ENCODE assay signal across 14 cellular contexts in the genomic region with DNA sequence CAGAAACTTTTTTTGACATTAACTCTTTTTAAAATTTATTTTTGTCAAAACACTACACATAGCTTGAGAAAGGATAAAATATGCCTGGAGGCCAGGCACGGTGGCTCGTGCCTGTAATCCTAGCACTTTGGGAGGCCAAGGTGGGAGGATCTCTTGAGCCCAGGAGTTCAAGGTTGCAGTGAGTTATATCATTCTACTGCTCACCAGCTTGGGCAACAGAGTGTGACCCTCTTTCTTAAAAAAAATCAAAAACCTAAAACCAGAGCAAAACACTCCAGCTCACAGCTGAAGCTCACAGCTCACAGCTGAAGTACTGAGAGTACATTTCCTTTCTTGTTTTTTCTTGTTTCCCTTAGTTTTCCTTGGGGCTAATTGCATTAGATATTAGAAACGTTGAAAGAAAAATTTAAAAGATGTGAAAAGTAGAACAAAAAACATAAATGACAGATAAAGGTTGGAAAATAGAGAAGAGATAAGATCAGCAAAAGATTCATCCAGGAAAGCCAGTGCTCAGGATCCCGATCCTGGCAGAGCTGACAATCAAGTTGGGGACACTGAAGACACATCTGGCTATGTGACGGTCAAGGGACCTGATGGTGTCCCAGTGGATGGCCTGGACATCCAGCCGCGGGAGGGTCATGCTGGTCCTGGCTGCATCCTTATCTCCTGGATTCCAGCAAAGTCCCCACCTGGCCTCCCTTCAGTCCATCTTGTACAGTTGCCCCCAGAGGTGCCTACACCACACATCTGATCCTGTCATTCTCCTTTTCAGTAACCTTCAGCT. TPM values are rescaled to one million over a fixed set of nuclear protein-coding genes. Genes with fewer than 3 reads are reported as not detected.
A peak's percentile ranks its signal among the peaks of the same experiment; 100 is the strongest.
DNase-seq lines count a peak whose midpoint lies in the region; ATAC-seq, FAIRE-seq and TF ChIP-seq lines count a peak whose summit lies in the region.
"Had no signal": no experiment of that assay in that cellular context is flagged by ENCODE, and none has a peak within 500 bp of the region (broad histone marks: within the 10 kb centered on the region; RNA-seq: fewer than 3 reads in every experiment).

No MANE protein-coding gene starts in this region.

- intact Hi-C loops in transverse colon (cut with DNase I; ENCODE audit: low total_unique reads) = no loop called here

- peak overlapping the region; percentile 58 for H3K4me2 ChIP-seq in SU-DHL-6 (ENCODE audit: low read depth, low read length, poor library complexity, severe bottlenecking)

- H3K27me3 ChIP-seq in SU-DHL-6 (ENCODE audit: low read length) (no peaks in the 10 kb centered on the region), transverse colon (no peaks in the 10 kb centered on the region), small intestine (ENCODE audit: control insufficient read depth in 2 of 2, insufficient read depth in 2 of 2, low read length in 2 of 2) (no peaks in the 10 kb centered on the region)

- TF ChIP-seq CTCF in SU-DHL-6 (IDR thresholded peaks at IDR 0.05; ENCODE audit: insufficient read depth, low read length, poor library complexity, severe bottlenecking) (no peak), transverse colon (IDR thresholded peaks at IDR 0.05) (no peak)

- peak; percentile 41 for ATAC-seq in GM19372 (IDR thresholded peaks at IDR 0.05; ENCODE audit: low read depth, unreplicated experiment)
- peak; percentile 50 for ATAC-seq in HG02885 (IDR thresholded peaks at IDR 0.05; ENCODE audit: poor library complexity, unreplicated experiment)

- no peaks in the 10 kb centered on the region for H3K36me3 ChIP-seq in SU-DHL-6 (ENCODE audit: low read length)
- no peaks in the 10 kb centered on the region for H3K36me3 ChIP-seq in transverse colon
- H3K36me3 ChIP-seq in small intestine (ENCODE audit: control insufficient read depth in 2 of 2, insufficient read depth in 2 of 2, low read length in 2 of 2) = no peaks in the 10 kb centered on the region

- no peaks in the 10 kb centered on the region for H3K9me2 ChIP-seq in SU-DHL-6 (replicated peaks; ENCODE audit: insufficient read depth, low read length)

- no peak for FAIRE-seq in small intestine (lab: Jason Lieb, UNC)
- FAIRE-seq: endothelial cell of umbilical vein had no signal

- peaks cover 19% of the 10 kb centered on the region for H3F3A ChIP-seq in SU-DHL-6 (ENCODE audit: insufficient read depth)

- no peaks in the 10 kb centered on the region for H3K79me2 ChIP-seq in SU-DHL-6 (ENCODE audit: insufficient read depth, low read length)

- peak overlapping the region; percentile 92 for H3K27ac ChIP-seq in SU-DHL-6 (ENCODE audit: low read depth, low read length)
- peak overlapping the region; percentile 73 to 82 (median 79) for H3K27ac ChIP-seq in transverse colon
- peak overlapping the region in 1 of 2 donors; percentile 40 for H3K27ac ChIP-seq in small intestine (ENCODE audit: low read depth in 1 of 2, low read length in 1 of 2)
- H3K27ac ChIP-seq: GM23248 had no signal

- H2AFZ ChIP-seq in SU-DHL-6 (ENCODE audit: low read depth, low read length, severe bottlenecking) = no peak overlapping the region
- H2AFZ ChIP-seq: GM23248 had no signal

- no peak for TF ChIP-seq POLR2A in transverse colon (IDR thresholded peaks at IDR 0.05)

- no peak for TF ChIP-seq EP300 in transverse colon (IDR thresholded peaks at IDR 0.05; ENCODE audit: low read depth)

- peak overlapping the region; percentile 19 for H3K4me3 ChIP-seq in SU-DHL-6 (ENCODE audit: insufficient read depth, low read length, poor library complexity, severe bottlenecking)
- H3K4me3 ChIP-seq in transverse colon = no peak overlapping the region
- no peak overlapping the region for H3K4me3 ChIP-seq in small intestine (ENCODE audit: low read depth in 1 of 2, low read length in 2 of 2)
- H3K4me3 ChIP-seq: GM23248 had no signal

- no peaks in the 10 kb centered on the region for H4K20me1 ChIP-seq in SU-DHL-6 (ENCODE audit: low read depth, low read length)

- 79 to 82% methylated on average over 3 to 7 of the region's 7 CpGs for WGBS in transverse colon (ENCODE audit: low coverage in 1 of 2), 2 donors
- 67 to 86% (median 81%) methylated on average over 7 of the region's 7 CpGs for WGBS in small intestine, 3 donors

- in situ Hi-C loops in transverse colon (cut with MboI; ENCODE audit: low pct_ligation_motif_present in 1 of 4, low pct_unique_long_range_greater_than_20kb in 1 of 4, low sequenced_read_pairs in 3 of 4) = loop anchor here in 3 of 4 donors (25.0 kb wide), 1 partner anchor 277 kb away; no protein-coding TSS in a partner anchor

- H3K4me1 ChIP-seq in transverse colon (peaks cover 0 to 21% (median 13%) of the 10 kb centered on the region in 4 donors), small intestine (ENCODE audit: control insufficient read depth in 2 of 2, insufficient read depth in 1 of 2, low read depth in 1 of 2, low read length in 1 of 2) (peaks cover 0 to 7% of the 10 kb centered on the region in 2 donors)

- H3K9me3 ChIP-seq in SU-DHL-6 (ENCODE audit: insufficient read depth, low read length) (no peaks in the 10 kb centered on the region), transverse colon (no peaks in the 10 kb centered on the region), small intestine (ENCODE audit: control insufficient read depth, low read depth) (no peaks in the 10 kb centered on the region)

- DNase-seq in transverse colon = no peak
- no peak for DNase-seq in effector CD8-positive, alpha-beta T cell (lab: John Stamatoyannopoulos, UW)
- DNase-seq in NCI-H2107 treated with DMSO at 0.1 percent for 48 hours (lab: John Stamatoyannopoulos, UW; ENCODE audit: unreplicated experiment) = no peak
- DNase-seq in small intestine = no peak
- DNase-seq: caudate nucleus; CD8-positive, alpha-beta memory T cell; natural killer cell; SHP77 treated with DMSO at 0.1 percent for 48 hours had no signal

- H3K9ac ChIP-seq in SU-DHL-6 (ENCODE audit: low read length) = peak overlapping the region; percentile 46
- H3K9ac ChIP-seq: GM23248 had no signal

RNA-seq across cellular contexts. Expression of a gene that starts 9.8 kb away (rescaled TPM):
- 1 to 10 TPM; 1.7 to 3.7 (median 2.9) TPM for total RNA-seq in transverse colon
- 10 to 100 TPM in 1 of 3 donors, 1 to 10 TPM in 2; 2.6 to 10.1 (median 7.3) TPM for polyA plus RNA-seq in small intestine
- total RNA-seq: natural killer cell, subcutaneous adipose tissue had no signal
- polyA plus RNA-seq: CD8-positive, alpha-beta memory T cell had no signal

RNA-seq across cellular contexts. Expression of a gene that starts 20.9 kb away (rescaled TPM):
- 10 to 100 TPM; 16.5 to 96.7 (median 49.2) TPM for total RNA-seq in transverse colon
- polyA plus RNA-seq in small intestine = 10 to 100 TPM in 2 of 3 donors, 1 to 10 TPM in 1; 9.6 to 19.9 (median 11.1) TPM

RNA-seq across cellular contexts. Expression of a gene that starts 50.5 kb away (rescaled TPM):
- total RNA-seq in transverse colon = 10 to 100 TPM; 17.6 to 52.0 (median 33.8) TPM
- polyA plus RNA-seq in small intestine = 10 to 100 TPM; 25.7 to 37.7 (median 29.3) TPM
- total RNA-seq: CD8-positive, alpha-beta memory T cell; GM23248; natural killer cell had no signal
- polyA plus RNA-seq: CD8-positive, alpha-beta memory T cell; GM23248 had no signal

RNA-seq across cellular contexts. Expression of a gene that starts 52.1 kb away (rescaled TPM):
- total RNA-seq in transverse colon = 100 to 1,000 TPM in 3 of 4 donors, 10 to 100 TPM in 1; 51.2 to 318 (median 145) TPM
- polyA plus RNA-seq in small intestine = 100 to 1,000 TPM; 108 to 390 (median 337) TPM
